8 cellular contexts compared by ENCODE assay signal in the genomic region with DNA sequence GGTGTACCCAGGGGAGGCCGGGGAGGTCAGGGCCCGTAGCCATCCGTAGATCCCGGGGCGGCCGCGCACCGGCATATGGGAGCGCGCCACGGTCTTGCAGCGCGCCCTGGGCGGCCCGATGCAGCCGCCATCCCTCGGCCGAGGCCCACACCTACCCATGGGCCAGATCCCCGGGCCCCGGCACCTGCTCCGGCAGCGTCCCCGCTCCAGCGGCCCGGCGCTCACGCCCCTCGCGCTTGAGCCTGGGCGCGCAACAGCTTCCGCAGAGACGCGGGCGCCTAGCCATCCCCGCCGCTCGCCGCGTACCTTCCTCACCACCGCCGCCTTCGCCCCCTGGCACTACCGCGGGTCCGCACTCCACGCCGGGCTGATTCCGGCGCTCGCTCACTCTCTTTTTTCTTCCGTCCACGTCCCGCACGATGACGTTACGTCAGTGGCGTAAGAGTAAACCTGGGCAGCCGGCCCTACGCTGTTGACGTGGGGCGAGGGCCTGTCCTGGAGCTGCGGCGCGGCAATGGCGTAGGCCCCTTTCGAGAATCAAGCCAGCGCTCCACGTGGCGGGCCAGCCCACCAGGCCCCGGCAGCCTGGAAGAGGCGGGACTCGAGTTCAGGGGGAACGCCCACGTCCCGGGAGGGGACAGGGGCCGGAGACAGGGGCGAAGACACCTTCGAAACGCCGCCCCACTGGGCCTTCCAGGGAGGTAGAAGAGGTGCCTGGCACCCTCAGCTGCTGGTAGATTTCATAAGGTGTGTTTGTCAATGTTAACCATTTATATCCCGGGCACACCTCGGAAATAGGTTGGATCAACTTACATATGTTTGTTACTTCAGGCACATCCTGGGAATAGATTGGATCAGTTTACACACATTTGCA. TPM values are rescaled to one million over a fixed set of nuclear protein-coding genes. Genes with fewer than 3 reads are reported as not detected.
A peak's percentile ranks its signal among the peaks of the same experiment; 100 is the strongest.
DNase-seq lines count a peak whose midpoint lies in the region; ATAC-seq and TF ChIP-seq lines count a peak whose summit lies in the region.

A gene (minus strand): TSS at position 421 of the 874 bp plus-strand sequence. CDS start 3,334 bp downstream, outside the sequence.

- peak; percentile 52 for TF ChIP-seq POLR2A in right lobe of liver (IDR thresholded peaks at IDR 0.05)

- DNase-seq in GM19240 (ENCODE audit: insufficient read length, low spot score) (peak; percentile 81), NCI-H82 (lab: John Stamatoyannopoulos, UW) (peak; percentile 93), dorsolateral prefrontal cortex (peak; percentile 72 to 93 (median 88)), right lobe of liver (peak; percentile 92 to 94 (median 92))
- peak; percentile 91 to 92 for DNase-seq in activated CD4-positive, alpha-beta T cell treated with anti-CD3 and anti-CD28 coated beads, Interleukin-2, amount 50 U/mL, for 4 hours
- peak; percentile 92 for DNase-seq in stimulated activated CD4-positive, alpha-beta T cell treated with anti-CD3 and anti-CD28 coated beads, Interleukin-4, amount 100 ng/mL, for 24 hours

- H3K9me3 ChIP-seq in right lobe of liver = no peaks in the 10 kb centered on the region

- no peaks in the 10 kb centered on the region for H3K27me3 ChIP-seq in dorsolateral prefrontal cortex
- H3K27me3 ChIP-seq in right lobe of liver = no peaks in the 10 kb centered on the region

- peak within 1 kb of the TSS; percentile 63 to 100 (median 86) for H3K4me3 ChIP-seq in dorsolateral prefrontal cortex
- H3K4me3 ChIP-seq in right lobe of liver = peak within 1 kb of the TSS; percentile 95 to 98 (median 98)

- 0% methylated on average over 21 of the region's 83 CpGs for WGBS in right lobe of liver (ENCODE audit: insufficient coverage, low coverage, low lambda C conversion rate, missing lambda C conversion rate)

- intact Hi-C loops in dorsolateral prefrontal cortex (cut with DNase I) (no loop called here), right lobe of liver (cut with DNase I) (no loop called here)

- peaks cover 0 to 15% (median 5%) of the 10 kb centered on the region in 4 donors for H3K36me3 ChIP-seq in right lobe of liver

- TF ChIP-seq CTCF in C4-2B (conservative IDR thresholded peaks at IDR 0.05) (no peak), dorsolateral prefrontal cortex (IDR thresholded peaks at IDR 0.05 in 54 of 56, conservative IDR thresholded peaks at IDR 0.05 in 2 of 56; ENCODE audit: low read depth in 1 of 56, partially characterized antibody in 56 of 56) (peak in 14 of 56 donors; percentile 6 to 36 (median 15)), right lobe of liver (IDR thresholded peaks at IDR 0.05) (no peak)

- peaks cover 0 to 12% (median 2%) of the 10 kb centered on the region in 4 donors for H3K4me1 ChIP-seq in right lobe of liver

- H3K27ac ChIP-seq in C4-2B = peak within 1 kb of the TSS; percentile 89
- H3K27ac ChIP-seq in dorsolateral prefrontal cortex = peak within 1 kb of the TSS in 20 of 59 donors; percentile 9 to 78 (median 36)
- peak within 1 kb of the TSS; percentile 61 to 71 (median 64) for H3K27ac ChIP-seq in right lobe of liver

- ATAC-seq in HG03457 (IDR thresholded peaks at IDR 0.05; ENCODE audit: unreplicated experiment) = peak; percentile 90
- ATAC-seq in right lobe of liver = peak; percentile 95 to 97 (median 96)

RNA-seq across cellular contexts. Expression of the gene that starts here (rescaled TPM):
- 10 to 100 TPM; 17.9 to 37.7 (median 27.9) TPM for total RNA-seq in dorsolateral prefrontal cortex
- total RNA-seq in right lobe of liver = 10 to 100 TPM; 28.4 to 41.2 (median 34.4) TPM
